In the genomic region with DNA sequence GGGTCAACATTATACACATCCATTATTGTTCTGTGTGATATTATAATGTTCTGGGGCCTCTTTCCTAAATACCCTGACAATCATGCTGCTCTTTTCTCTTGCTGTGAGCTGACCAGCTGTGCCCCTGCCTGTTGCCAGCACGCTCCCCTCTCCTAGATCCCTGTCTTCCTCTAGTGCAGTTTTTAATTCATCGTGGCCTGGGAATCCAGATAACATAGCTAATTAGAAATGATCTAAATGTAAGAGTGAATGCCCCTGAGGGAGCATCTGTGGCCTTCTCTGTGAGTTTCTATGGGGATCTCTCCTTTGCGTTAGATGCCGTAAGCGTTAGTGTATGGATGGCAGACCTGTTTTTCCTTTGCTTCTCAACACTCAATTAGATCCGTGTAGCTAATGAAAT, we compare ENCODE assay signal across 18 cellular contexts.
DNase-seq lines count a peak whose midpoint lies in the region; ATAC-seq and TF ChIP-seq lines count a peak whose summit lies in the region.
"Had no signal": no experiment of that assay in that cellular context is flagged by ENCODE, and none has a peak within 500 bp of the region (broad histone marks: within the 10 kb centered on the region; RNA-seq: fewer than 3 reads in every experiment).

No MANE protein-coding gene starts in this region.

- TF ChIP-seq CTCF in heart left ventricle (IDR thresholded peaks at IDR 0.05) (no peak), neural progenitor cell (IDR thresholded peaks at IDR 0.05) (no peak), suprapubic skin (IDR thresholded peaks at IDR 0.05) (no peak)

- H4K20me1 ChIP-seq in neural progenitor cell (ENCODE audit: low read depth): no peaks in the 10 kb centered on the region

- no peaks in the 10 kb centered on the region for H3K79me2 ChIP-seq in neural progenitor cell (ENCODE audit: low read depth)

- peaks cover 31% of the 10 kb centered on the region for H3K4me1 Mint-ChIP-seq in neural progenitor cell
- H3K4me1 Mint-ChIP-seq: activated CD4-positive, alpha-beta T cell treated with anti-CD3 and anti-CD28 coated beads for 36 hours; natural killer cell had no signal

- WGBS in heart left ventricle, 4 donors: 57 to 63% (median 59%) methylated on average over 6 of the region's 6 CpGs
- 88% methylated on average over 6 of the region's 6 CpGs for WGBS in suprapubic skin

- H3K4me3 Mint-ChIP-seq in neural progenitor cell: peak overlapping the region; percentile 48
- H3K4me3 Mint-ChIP-seq: activated CD4-positive, alpha-beta T cell treated with anti-CD3 and anti-CD28 coated beads for 36 hours; natural killer cell had no signal

- H3K4me2 ChIP-seq in neural progenitor cell: no peak overlapping the region

- no peak for ATAC-seq in heart left ventricle
- no peak for ATAC-seq in Right ventricle myocardium superior (ENCODE audit: poor library complexity)
- no peak for ATAC-seq in GM19324 (IDR thresholded peaks at IDR 0.05; ENCODE audit: low FRiP score, unreplicated experiment)
- ATAC-seq: activated CD4-positive, alpha-beta T cell treated with anti-CD3 and anti-CD28 coated beads for 36 hours; natural killer cell; sciatic nerve had no signal

- peak overlapping the region; percentile 77 for H3K27ac Mint-ChIP-seq in neural progenitor cell
- H3K27ac Mint-ChIP-seq: activated CD4-positive, alpha-beta T cell treated with anti-CD3 and anti-CD28 coated beads for 36 hours; natural killer cell had no signal

- intact Hi-C loops in heart left ventricle (cut with DNase I): loop anchor here in 4 of 10 donors (5.0 to 10.0 kb wide), 4 partner anchors 44 to 1046 kb away; a partner anchor contains a TSS
- intact Hi-C loops in Right ventricle myocardium superior (cut with DNase I): no loop called here

- TF ChIP-seq POLR2A in heart left ventricle (IDR thresholded peaks at IDR 0.05): no peak
- no peak for TF ChIP-seq POLR2A in suprapubic skin (IDR thresholded peaks at IDR 0.05)

- DNase-seq in heart left ventricle (no peak), Right ventricle myocardium superior (no peak), foreskin melanocyte (peak; percentile 6), neural progenitor cell (ENCODE audit: low spot score) (no peak), suprapubic skin (ENCODE audit: low spot score in 2 of 2) (no peak), NOMO-1 treated with DMSO at 0.1 percent for 48 hours (lab: John Stamatoyannopoulos, UW; ENCODE audit: unreplicated experiment) (no peak), NCI-H146 (lab: John Stamatoyannopoulos, UW) (no peak)
- DNase-seq: activated CD4-positive, alpha-beta T cell treated with anti-CD3 and anti-CD28 coated beads for 36 hours; activated CD8-positive, alpha-beta memory T cell treated with anti-CD3 and anti-CD28 coated beads, Interleukin-2, amount 50 U/mL, for 48 hours; aorta; DMS79 treated with DMSO at 0.1 percent for 48 hours; esophagus squamous epithelium; hippocampal formation; natural killer cell; NCI-H1694; T1000 had no signal

- no peaks in the 10 kb centered on the region for H3F3A ChIP-seq in neural progenitor cell (ENCODE audit: low read depth)

- H3K9ac ChIP-seq in neural progenitor cell: no peak overlapping the region

- no peak overlapping the region for H3K4me3 ChIP-seq in heart left ventricle
- no peak overlapping the region for H3K4me3 ChIP-seq in neural progenitor cell
- no peak overlapping the region for H3K4me3 ChIP-seq in suprapubic skin
- H3K4me3 ChIP-seq: esophagus squamous epithelium had no signal

- H3K27me3 Mint-ChIP-seq in neural progenitor cell (ENCODE audit: insufficient read depth, low read depth): no peaks in the 10 kb centered on the region
- H3K27me3 Mint-ChIP-seq: activated CD4-positive, alpha-beta T cell treated with anti-CD3 and anti-CD28 coated beads for 36 hours had no signal

- TF ChIP-seq EP300 in suprapubic skin (IDR thresholded peaks at IDR 0.05): no peak

- H2AFZ ChIP-seq in neural progenitor cell (replicated peaks): no peak overlapping the region

- peaks cover 21% of the 10 kb centered on the region for H3K9me3 Mint-ChIP-seq in neural progenitor cell
- H3K9me3 Mint-ChIP-seq: natural killer cell had no signal

- H3K36me3 ChIP-seq in heart left ventricle (no peaks in the 10 kb centered on the region), neural progenitor cell (no peaks in the 10 kb centered on the region), suprapubic skin (no peaks in the 10 kb centered on the region)
- H3K36me3 ChIP-seq: esophagus squamous epithelium had no signal

- peaks cover 0 to 63% (median 38%) of the 10 kb centered on the region in 12 donors for H3K4me1 ChIP-seq in heart left ventricle
- peaks cover 5% of the 10 kb centered on the region for H3K4me1 ChIP-seq in neural progenitor cell
- peaks cover 11% of the 10 kb centered on the region for H3K4me1 ChIP-seq in suprapubic skin

- H3K27ac ChIP-seq in heart left ventricle (peak overlapping the region; percentile 79 to 99 (median 89)), neural progenitor cell (no peak overlapping the region), suprapubic skin (peak overlapping the region; percentile 74)

- H3K9me3 ChIP-seq in heart left ventricle (peaks cover 0 to 4% (median 0%) of the 10 kb centered on the region in 12 donors), neural progenitor cell (ENCODE audit: low read depth) (no peaks in the 10 kb centered on the region), suprapubic skin (no peaks in the 10 kb centered on the region)
- H3K9me3 ChIP-seq: esophagus squamous epithelium had no signal

- H3K36me3 Mint-ChIP-seq in neural progenitor cell: peaks cover 5% of the 10 kb centered on the region
- H3K36me3 Mint-ChIP-seq: natural killer cell had no signal

- H3K27me3 ChIP-seq in heart left ventricle: no peaks in the 10 kb centered on the region
- H3K27me3 ChIP-seq in neural progenitor cell: no peaks in the 10 kb centered on the region
- no peaks in the 10 kb centered on the region for H3K27me3 ChIP-seq in suprapubic skin
- H3K27me3 ChIP-seq: esophagus squamous epithelium had no signal
